ENCODE assay signal across 1 cellular context in genomic region chr16:71210-71539, GRCh38.
TF ChIP-seq lines count a peak whose summit lies in the region.

No MANE protein-coding gene starts in this region.

TF ChIP-seq in HCT116, 20 proteins besides CTCF, POLR2A, EP300 and RAD21:
- no peak for TF ChIP-seq SP1 (IDR thresholded peaks at IDR 0.05; ENCODE audit: low read depth)
- TF ChIP-seq EGR1 (IDR thresholded peaks at IDR 0.05; ENCODE audit: low read depth), result no peak
- no peak for TF ChIP-seq JUND (IDR thresholded peaks at IDR 0.05)
- no peak for TF ChIP-seq ATF3 (IDR thresholded peaks at IDR 0.05)
